In the genomic region with DNA sequence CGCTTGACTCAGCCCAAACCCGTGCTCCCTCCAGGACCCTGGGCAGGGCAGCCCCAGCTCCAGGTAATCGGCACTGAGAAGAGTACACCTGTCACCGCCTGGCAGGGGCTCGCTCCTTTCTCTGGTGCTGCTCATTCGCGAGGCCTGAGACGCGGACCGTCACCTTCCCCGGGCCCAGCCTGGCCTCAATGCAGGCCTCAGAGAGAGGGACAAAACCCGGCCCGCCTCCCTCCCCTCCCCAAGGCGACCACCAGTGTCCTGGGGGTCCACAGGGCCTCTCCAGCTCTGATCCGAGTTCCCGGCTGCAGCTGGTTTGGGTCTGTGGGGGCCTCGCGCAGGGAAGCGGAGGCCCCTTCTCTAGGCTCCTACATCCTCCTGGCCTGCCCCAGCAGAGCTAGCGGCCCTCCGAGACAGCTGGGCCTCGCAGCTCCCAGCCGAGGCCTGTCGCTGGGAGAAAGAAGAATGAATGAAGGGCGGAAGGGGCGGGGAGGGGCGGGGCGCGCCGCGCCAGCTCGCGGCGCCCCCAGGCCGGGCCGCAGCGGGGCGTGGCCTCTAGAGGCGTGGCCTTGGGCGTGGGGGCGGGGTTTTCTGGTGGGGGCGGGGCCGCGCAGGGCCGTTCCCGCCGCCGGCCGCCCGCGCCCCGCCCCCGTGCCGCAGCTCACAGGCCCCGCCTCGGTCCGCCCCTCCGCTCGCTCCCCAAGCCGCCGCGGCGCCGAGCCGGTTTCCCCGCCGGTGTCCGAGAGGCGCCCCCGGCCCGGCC, we compare ENCODE assay signal across 8 cellular contexts.
DNase-seq lines count a peak whose midpoint lies in the region; ATAC-seq and TF ChIP-seq lines count a peak whose summit lies in the region.

TSS of gene LIMK1 (plus strand) at position 688 of the 760 bp plus-strand sequence. CDS start 187 bp downstream, outside the sequence.

- peak within 1 kb of the TSS; percentile 71 for H3K4me3 ChIP-seq in HUES48 (ENCODE audit: low read depth, low read length)
- peak within 1 kb of the TSS; percentile 57 for H3K4me3 ChIP-seq in mucosa of rectum (ENCODE audit: low read length in 2 of 2)

- peak; percentile 17 for ATAC-seq in GM19468 (IDR thresholded peaks at IDR 0.05; ENCODE audit: extremely low read depth, unreplicated experiment)

- H3K4me1 ChIP-seq in HUES48 (ENCODE audit: control insufficient read depth, insufficient read depth, low read length) = peaks cover 12% of the 10 kb centered on the region; the same call in 1 of the 2 replicates
- peaks cover 9 to 15% of the 10 kb centered on the region in 2 donors for H3K4me1 ChIP-seq in mucosa of rectum (ENCODE audit: control insufficient read depth in 2 of 2, insufficient read depth in 2 of 2, low read length in 2 of 2)

- DNase-seq in CMK (ENCODE audit: low read depth) (peak; percentile 59), OCI-M1 (lab: John Stamatoyannopoulos, UW) (peak; percentile 94), activated T-cell treated with anti-CD3 and anti-CD28 coated beads for 48 hours (ENCODE audit: low read depth) (peak; percentile 80), erythroblast (lab: John Stamatoyannopoulos, UW) (peak; percentile 85 to 93)
- peak; percentile 70 for DNase-seq in stimulated activated CD8-positive, alpha-beta memory T cell treated with anti-CD3 and anti-CD28 coated beads, Interleukin-4, amount 100 ng/mL, for 24 hours (ENCODE audit: low read depth)

- TF ChIP-seq POLR2A in erythroblast (IDR thresholded peaks at IDR 0.05; ENCODE audit: low read length) = no peak

- H3K36me3 ChIP-seq in HUES48 (ENCODE audit: control insufficient read depth, insufficient read depth, low read length) (peaks cover 20% of the 10 kb centered on the region), mucosa of rectum (ENCODE audit: control insufficient read depth in 2 of 2, insufficient read depth in 2 of 2, low read length in 2 of 2) (peaks cover 0 to 3% of the 10 kb centered on the region in 2 donors)

- H3K27ac ChIP-seq in HUES48 (ENCODE audit: low read depth, low read length) (peak within 1 kb of the TSS; percentile 85), mucosa of rectum (ENCODE audit: low read depth in 2 of 2, low read length in 2 of 2) (peak within 1 kb of the TSS in 1 of 2 donors; percentile 9)

- H3K9ac ChIP-seq in HUES48 (ENCODE audit: low read depth, low read length) (peak within 1 kb of the TSS; percentile 19), mucosa of rectum (ENCODE audit: low read depth in 1 of 2, low read length in 2 of 2) (peak within 1 kb of the TSS; percentile 56 to 65)

- H3K27me3 ChIP-seq in HUES48 (ENCODE audit: control insufficient read depth, insufficient read depth, low read length) = no peaks in the 10 kb centered on the region
- H3K27me3 ChIP-seq in mucosa of rectum (ENCODE audit: control insufficient read depth in 2 of 2, insufficient read depth in 2 of 2, low read length in 2 of 2) = no peaks in the 10 kb centered on the region

- no peaks in the 10 kb centered on the region for H3K9me3 ChIP-seq in HUES48 (ENCODE audit: control insufficient read depth, insufficient read depth, low read length)
- no peaks in the 10 kb centered on the region for H3K9me3 ChIP-seq in mucosa of rectum (ENCODE audit: control insufficient read depth in 2 of 2, low read length in 2 of 2)
